ENCODE assay signal across 14 cellular contexts in genomic region chr17:61395409-61395982, GRCh38. TPM values are rescaled to one million over a fixed set of nuclear protein-coding genes. Genes with fewer than 3 reads are reported as not detected.
DNase-seq lines count a peak whose midpoint lies in the region; ATAC-seq and TF ChIP-seq lines count a peak whose summit lies in the region.
"Had no signal": no experiment of that assay in that cellular context is flagged by ENCODE, and none has a peak within 500 bp of the region (broad histone marks: within the 10 kb centered on the region; RNA-seq: fewer than 3 reads in every experiment).

No MANE protein-coding gene starts in this region.

- H3K27me3 ChIP-seq in cardiac muscle cell (peaks cover 3% of the 10 kb centered on the region), lung (ENCODE audit: control insufficient read depth, insufficient read depth) (no peaks in the 10 kb centered on the region), transverse colon (peaks cover 53% of the 10 kb centered on the region)

- no peaks in the 10 kb centered on the region for H3K4me1 Mint-ChIP-seq in activated T-helper 2 cell treated with anti-CD3 and anti-CD28 coated beads, Interferon-gamma antibody, Interleukin-2, Interleukin-4, amounts not matched to agents 10 μg/mL and 5 μg/mL and 100 μg/mL, durations not matched to agents 14 hours and 24 hours and 36 hours (ENCODE audit: low read depth)

- no peak for TF ChIP-seq CTCF in cardiac muscle cell (IDR thresholded peaks at IDR 0.05; ENCODE audit: low read depth, low read length)
- no peak for TF ChIP-seq CTCF in coronary artery (IDR thresholded peaks at IDR 0.05)
- no peak for TF ChIP-seq CTCF in lung (IDR thresholded peaks at IDR 0.05; ENCODE audit: control extremely low read depth, extremely low read depth)
- TF ChIP-seq CTCF in transverse colon (IDR thresholded peaks at IDR 0.05): no peak

- H3K4me1 ChIP-seq in cardiac muscle cell (ENCODE audit: low read depth) (peaks cover 28% of the 10 kb centered on the region), lung (ENCODE audit: control insufficient read depth in 2 of 2, insufficient read depth in 2 of 2, low read length in 2 of 2) (peaks cover 0 to 8% of the 10 kb centered on the region in 2 donors), transverse colon (peaks cover 7 to 38% (median 28%) of the 10 kb centered on the region in 4 donors)

- in situ Hi-C loops in transverse colon (cut with MboI; ENCODE audit: low pct_ligation_motif_present in 1 of 4, low pct_unique_long_range_greater_than_20kb in 1 of 4, low sequenced_read_pairs in 3 of 4): loop anchor here (25.0 kb wide), 5 partner anchors 158 to 683 kb away; no protein-coding TSS in a partner anchor

- H3K9me3 Mint-ChIP-seq in activated T-helper 2 cell treated with anti-CD3 and anti-CD28 coated beads, Interferon-gamma antibody, Interleukin-2, Interleukin-4, amounts not matched to agents 10 μg/mL and 5 μg/mL and 100 μg/mL, durations not matched to agents 14 hours and 24 hours and 36 hours: no peaks in the 10 kb centered on the region

- no peak for TF ChIP-seq POLR2A in transverse colon (IDR thresholded peaks at IDR 0.05)

- no peaks in the 10 kb centered on the region for H3K9me3 ChIP-seq in cardiac muscle cell (ENCODE audit: low read depth)
- H3K9me3 ChIP-seq in lung (ENCODE audit: control insufficient read depth in 2 of 2, insufficient read depth in 1 of 2, low read length in 1 of 2): peaks cover 0 to 2% of the 10 kb centered on the region in 2 donors
- H3K9me3 ChIP-seq in transverse colon: no peaks in the 10 kb centered on the region

- no peak for DNase-seq in cardiac muscle cell (ENCODE audit: low read depth in 1 of 2, low spot score in 1 of 2)
- no peak for DNase-seq in cardiac septum (ENCODE audit: low spot score)
- DNase-seq in coronary artery (ENCODE audit: low spot score): no peak
- DNase-seq in lung (ENCODE audit: low spot score): no peak
- no peak for DNase-seq in transverse colon
- no peak for DNase-seq in stimulated activated CD8-positive, alpha-beta memory T cell treated with anti-CD3 and anti-CD28 coated beads, Interleukin-4, amount 100 ng/mL, for 48 hours
- DNase-seq in kidney glomerular epithelial cell (lab: John Stamatoyannopoulos, UW): no peak
- DNase-seq in activated T-helper 2 cell treated with anti-CD3 and anti-CD28 coated beads, Interferon-gamma antibody, Interleukin-2, Interleukin-4, amounts not matched to agents 10 μg/mL and 5 μg/mL and 100 μg/mL, durations not matched to agents 14 hours and 24 hours and 36 hours (ENCODE audit: low spot score): no peak
- DNase-seq: DMS 273 treated with DMSO at 0.1 percent for 48 hours, Karpas-422, NCI-H510A treated with DMSO at 0.1 percent for 48 hours, nucleus accumbens had no signal

- peaks cover 37% of the 10 kb centered on the region for H3K27me3 Mint-ChIP-seq in activated T-helper 2 cell treated with anti-CD3 and anti-CD28 coated beads, Interferon-gamma antibody, Interleukin-2, Interleukin-4, amounts not matched to agents 10 μg/mL and 5 μg/mL and 100 μg/mL, durations not matched to agents 14 hours and 24 hours and 36 hours (ENCODE audit: low read depth)

- no peaks in the 10 kb centered on the region for H3K36me3 ChIP-seq in cardiac muscle cell
- H3K36me3 ChIP-seq in lung (ENCODE audit: control insufficient read depth in 2 of 2, insufficient read depth in 2 of 2, low read length in 2 of 2): no peaks in the 10 kb centered on the region
- H3K36me3 ChIP-seq in transverse colon: no peaks in the 10 kb centered on the region

- H3K27ac ChIP-seq in cardiac muscle cell (peak overlapping the region; percentile 98), coronary artery (peak overlapping the region; percentile 97), lung (ENCODE audit: low read depth in 1 of 2, low read length in 1 of 2) (peak overlapping the region in 1 of 2 donors; percentile 93), transverse colon (peak overlapping the region; percentile 53 to 78 (median 75))
- H3K27ac ChIP-seq: RWPE1 had no signal

- no peak for TF ChIP-seq EP300 in transverse colon (IDR thresholded peaks at IDR 0.05; ENCODE audit: low read depth)

- intact Hi-C loops in cardiac septum (cut with DNase I) (loop anchor here (10.0 kb wide), 2 partner anchors 141 to 181 kb away; no protein-coding TSS in a partner anchor), transverse colon (cut with DNase I; ENCODE audit: low total_unique reads) (no loop called here)
- intact Hi-C loops in activated T-helper 2 cell treated with anti-CD3 and anti-CD28 coated beads, Interferon-gamma antibody, Interleukin-2, Interleukin-4, amounts not matched to agents 10 μg/mL and 5 μg/mL and 100 μg/mL, durations not matched to agents 14 hours and 24 hours and 36 hours (cut with micrococcal nuclease): no loop called here

- H3K4me3 Mint-ChIP-seq in activated T-helper 2 cell treated with anti-CD3 and anti-CD28 coated beads, Interferon-gamma antibody, Interleukin-2, Interleukin-4, amounts not matched to agents 10 μg/mL and 5 μg/mL and 100 μg/mL, durations not matched to agents 14 hours and 24 hours and 36 hours (ENCODE audit: low read depth): no peak overlapping the region

- H3K27ac Mint-ChIP-seq in activated T-helper 2 cell treated with anti-CD3 and anti-CD28 coated beads, Interferon-gamma antibody, Interleukin-2, Interleukin-4, amounts not matched to agents 10 μg/mL and 5 μg/mL and 100 μg/mL, durations not matched to agents 14 hours and 24 hours and 36 hours: no peak overlapping the region

- 44 to 53% methylated on average over 24 to 38 of the region's 38 CpGs for WGBS in lung, 2 donors
- 13 to 55% methylated on average over 3 to 35 of the region's 38 CpGs for WGBS in transverse colon (ENCODE audit: low coverage in 1 of 2), 2 donors

- no peak for ATAC-seq in lung (ENCODE audit: insufficient read depth, low FRiP score)

- H3K4me3 ChIP-seq in cardiac muscle cell: peak overlapping the region; percentile 63
- peak overlapping the region; percentile 84 for H3K4me3 ChIP-seq in coronary artery
- peak overlapping the region; percentile 33 for H3K4me3 ChIP-seq in lung
- H3K4me3 ChIP-seq in transverse colon: peak overlapping the region in 1 of 4 donors; percentile 20

- no peaks in the 10 kb centered on the region for H3K36me3 Mint-ChIP-seq in activated T-helper 2 cell treated with anti-CD3 and anti-CD28 coated beads, Interferon-gamma antibody, Interleukin-2, Interleukin-4, amounts not matched to agents 10 μg/mL and 5 μg/mL and 100 μg/mL, durations not matched to agents 14 hours and 24 hours and 36 hours (ENCODE audit: low read depth)

RNA-seq across cellular contexts. Expression of gene TBX2, which starts 4.1 kb away (rescaled TPM):
- total RNA-seq in cardiac muscle cell (228 and 273 TPM in 2 replicates), cardiac septum (17.2 TPM), lung (100 to 1,000 TPM; 106 to 155 TPM), transverse colon (10 to 100 TPM in 2 of 4 donors, 1 to 10 TPM in 2; 2.6 to 13.5 (median 8.7) TPM)
- polyA plus RNA-seq in cardiac muscle cell (193 and 212 TPM in 2 replicates), lung (10 to 100 TPM; 44.5 to 52.2 TPM)
- 0.14 and 0.21 TPM in 2 replicates for total RNA-seq in activated T-helper 2 cell treated with anti-CD3 and anti-CD28 coated beads, Interferon-gamma antibody, Interleukin-2, Interleukin-4, amounts not matched to agents 10 μg/mL and 5 μg/mL and 100 μg/mL, durations not matched to agents 14 hours and 24 hours and 36 hours

RNA-seq across cellular contexts. Expression of gene TBX4, which starts 56.7 kb away (rescaled TPM):
- total RNA-seq in cardiac muscle cell (1.6 and 1.9 TPM in 2 replicates), cardiac septum (0.05 TPM), lung (10 to 100 TPM; 28.7 to 53.7 TPM), transverse colon (1 to 10 TPM in 1 of 4 donors, not detected in 3; 2.4 TPM)
- polyA plus RNA-seq in cardiac muscle cell (0.54 and 2.6 TPM in 2 replicates), lung (10 to 100 TPM in 1 of 2 donors, 1 to 10 TPM in 1; 6.1 to 15.3 TPM)
- not detected in 2 replicates for total RNA-seq in activated T-helper 2 cell treated with anti-CD3 and anti-CD28 coated beads, Interferon-gamma antibody, Interleukin-2, Interleukin-4, amounts not matched to agents 10 μg/mL and 5 μg/mL and 100 μg/mL, durations not matched to agents 14 hours and 24 hours and 36 hours
- total RNA-seq: liver had no signal
- polyA plus RNA-seq: liver had no signal

Comparison
In these comparisons a context has a peak if more than half of its experiments do, and no peak if none do; other contexts are left out.
1. RNA of gene TBX4, which starts 56.7 kb away (total RNA-seq): 28.7 to 53.7 TPM in lung; 1.6 to 1.9 TPM in cardiac muscle cell, 0.05 TPM in cardiac septum (single experiment), 2.4 TPM in transverse colon and not detected in activated T-helper 2 cell treated with anti-CD3 and anti-CD28 coated beads, Interferon-gamma antibody, Interleukin-2, Interleukin-4, amounts not matched to agents 10 μg/mL and 5 μg/mL and 100 μg/mL, durations not matched to agents 14 hours and 24 hours and 36 hours; every median in the first group is over 4 times any median in the second.